2 cellular contexts compared by ENCODE assay signal in the genomic region with DNA sequence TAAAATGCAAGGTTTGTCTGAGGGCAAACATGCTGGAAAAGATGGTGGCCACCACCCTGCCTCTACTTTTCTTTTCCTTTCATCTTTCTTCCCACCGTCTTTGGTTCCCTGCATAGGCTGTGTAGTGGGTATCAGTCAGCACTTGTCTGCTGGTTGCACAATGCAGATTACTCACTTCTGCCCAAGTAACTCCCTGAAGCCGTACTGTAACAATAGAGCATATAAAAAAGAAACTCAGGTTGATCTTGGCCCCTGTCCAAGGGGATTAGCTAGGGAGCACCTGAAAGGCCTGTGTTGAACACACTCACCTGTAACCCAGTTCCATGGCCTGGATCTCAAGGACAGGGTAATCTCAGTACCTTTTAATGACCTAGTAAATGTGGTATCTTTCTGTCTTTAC.
TF ChIP-seq lines count a peak whose summit lies in the region.

No MANE protein-coding gene starts in this region.

TF ChIP-seq in SK-N-SH, 30 proteins besides CTCF, POLR2A, EP300 and RAD21 (continued from another document):
- TF ChIP-seq, protein P1, sequence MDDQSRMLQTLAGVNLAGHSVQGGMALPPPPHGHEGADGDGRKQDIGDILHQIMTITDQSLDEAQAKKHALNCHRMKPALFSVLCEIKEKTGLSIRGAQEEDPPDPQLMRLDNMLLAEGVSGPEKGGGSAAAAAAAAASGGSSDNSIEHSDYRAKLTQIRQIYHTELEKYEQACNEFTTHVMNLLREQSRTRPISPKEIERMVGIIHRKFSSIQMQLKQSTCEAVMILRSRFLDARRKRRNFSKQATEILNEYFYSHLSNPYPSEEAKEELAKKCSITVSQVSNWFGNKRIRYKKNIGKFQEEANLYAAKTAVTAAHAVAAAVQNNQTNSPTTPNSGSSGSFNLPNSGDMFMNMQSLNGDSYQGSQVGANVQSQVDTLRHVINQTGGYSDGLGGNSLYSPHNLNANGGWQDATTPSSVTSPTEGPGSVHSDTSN (IDR thresholded peaks at IDR 0.05), result peak; percentile 28; the same call in 1 of the 2 replicates
- TF ChIP-seq NFIC (IDR thresholded peaks at IDR 0.05; ENCODE audit: borderline replicate concordance), result 0 out of 2 replicates have a peak, but pooled peaks have one; percentile 8
- TF ChIP-seq MEF2A (IDR thresholded peaks at IDR 0.05; ENCODE audit: borderline replicate concordance, low read depth), result no peak
- no peak for TF ChIP-seq RFX5 (IDR thresholded peaks at IDR 0.05; ENCODE audit: low read length)
- TF ChIP-seq SIN3A (IDR thresholded peaks at IDR 0.05; ENCODE audit: borderline replicate concordance, low read depth, low read length), result no peak
TF ChIP-seq in SK-N-SH: peak in this region for 2.

TF ChIP-seq in SK-N-SH treated with all-trans-retinoic acid at 6 μM for 48 hours, 23 proteins besides CTCF, POLR2A, EP300 and RAD21 (continued from another document):
- TF ChIP-seq, protein P2, sequence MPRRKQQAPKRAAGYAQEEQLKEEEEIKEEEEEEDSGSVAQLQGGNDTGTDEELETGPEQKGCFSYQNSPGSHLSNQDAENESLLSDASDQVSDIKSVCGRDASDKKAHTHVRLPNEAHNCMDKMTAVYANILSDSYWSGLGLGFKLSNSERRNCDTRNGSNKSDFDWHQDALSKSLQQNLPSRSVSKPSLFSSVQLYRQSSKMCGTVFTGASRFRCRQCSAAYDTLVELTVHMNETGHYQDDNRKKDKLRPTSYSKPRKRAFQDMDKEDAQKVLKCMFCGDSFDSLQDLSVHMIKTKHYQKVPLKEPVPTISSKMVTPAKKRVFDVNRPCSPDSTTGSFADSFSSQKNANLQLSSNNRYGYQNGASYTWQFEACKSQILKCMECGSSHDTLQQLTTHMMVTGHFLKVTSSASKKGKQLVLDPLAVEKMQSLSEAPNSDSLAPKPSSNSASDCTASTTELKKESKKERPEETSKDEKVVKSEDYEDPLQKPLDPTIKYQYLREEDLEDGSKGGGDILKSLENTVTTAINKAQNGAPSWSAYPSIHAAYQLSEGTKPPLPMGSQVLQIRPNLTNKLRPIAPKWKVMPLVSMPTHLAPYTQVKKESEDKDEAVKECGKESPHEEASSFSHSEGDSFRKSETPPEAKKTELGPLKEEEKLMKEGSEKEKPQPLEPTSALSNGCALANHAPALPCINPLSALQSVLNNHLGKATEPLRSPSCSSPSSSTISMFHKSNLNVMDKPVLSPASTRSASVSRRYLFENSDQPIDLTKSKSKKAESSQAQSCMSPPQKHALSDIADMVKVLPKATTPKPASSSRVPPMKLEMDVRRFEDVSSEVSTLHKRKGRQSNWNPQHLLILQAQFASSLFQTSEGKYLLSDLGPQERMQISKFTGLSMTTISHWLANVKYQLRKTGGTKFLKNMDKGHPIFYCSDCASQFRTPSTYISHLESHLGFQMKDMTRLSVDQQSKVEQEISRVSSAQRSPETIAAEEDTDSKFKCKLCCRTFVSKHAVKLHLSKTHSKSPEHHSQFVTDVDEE (CRISPR knock-in tag; IDR thresholded peaks at IDR 0.05), result no peak
- no peak for TF ChIP-seq OSR1 (CRISPR knock-in tag; IDR thresholded peaks at IDR 0.05)
TF ChIP-seq in SK-N-SH treated with all-trans-retinoic acid at 6 μM for 48 hours: peak in this region for 0.
